8 cellular contexts compared by ENCODE assay signal in the genomic region with DNA sequence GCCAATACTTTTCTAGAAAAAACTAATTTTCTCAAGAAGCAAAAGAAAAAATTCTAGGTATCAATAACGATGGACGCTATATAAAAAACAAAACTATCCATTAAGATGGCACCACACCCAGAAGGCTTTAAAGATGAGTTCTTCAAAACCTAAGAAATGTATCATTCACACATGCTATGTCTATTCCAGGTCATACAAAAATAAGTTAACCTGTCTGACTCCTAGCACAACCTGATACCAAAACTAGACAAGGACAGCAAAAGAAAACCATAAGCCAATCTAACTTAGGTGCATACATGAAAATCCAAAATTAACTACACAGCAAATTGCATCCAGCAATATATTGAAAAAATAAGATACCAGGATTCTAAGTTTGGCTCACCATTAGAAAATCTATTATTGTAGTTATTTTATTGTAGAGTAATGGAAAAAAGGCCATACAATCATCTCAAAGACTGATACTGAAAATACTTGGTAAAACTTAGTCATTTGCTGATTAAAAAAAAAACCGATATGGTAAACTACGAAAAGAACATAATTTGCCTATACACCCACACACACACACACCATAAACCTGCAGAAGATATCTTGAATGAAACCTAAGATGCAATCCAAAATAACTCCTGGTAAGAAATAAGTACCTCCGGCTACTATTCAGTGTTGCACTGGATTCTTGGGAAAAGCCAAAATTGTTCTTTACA. TPM values are rescaled to one million over a fixed set of nuclear protein-coding genes. Genes with fewer than 3 reads are reported as not detected.
DNase-seq lines count a peak whose midpoint lies in the region; ATAC-seq lines count a peak whose summit lies in the region.

No MANE protein-coding gene starts in this region.

- no peaks in the 10 kb centered on the region for H3K9me3 ChIP-seq in iPS-18a (ENCODE audit: control insufficient read depth, low read depth, low read length)
- no peaks in the 10 kb centered on the region for H3K9me3 ChIP-seq in subcutaneous abdominal adipose tissue (ENCODE audit: control insufficient read depth in 5 of 5, low read length in 5 of 5)

- H3K27ac Mint-ChIP-seq in activated naive CD4-positive, alpha-beta T cell treated with anti-CD3 and anti-CD28 coated beads for 36 hours = peak overlapping the region; percentile 44
- peak overlapping the region; percentile 50 to 96 for H3K27ac Mint-ChIP-seq in T-cell

- intact Hi-C loops in activated naive CD4-positive, alpha-beta T cell treated with anti-CD3 and anti-CD28 coated beads for 36 hours (cut with micrococcal nuclease) = loop anchor here (1.0 to 5.0 kb wide), 9 partner anchors 29 to 934 kb away; partner anchors contain the start of gene SLC30A1
- intact Hi-C loops in head of caudate nucleus (cut with DNase I) = loop anchor here (2.0 kb wide), 1 partner anchor 123 kb away; the partner anchor contains the start of gene RCOR3

- CTCF ChIA-PET in activated naive CD4-positive, alpha-beta T cell treated with anti-CD3 and anti-CD28 coated beads for 36 hours (lab: Charles Lee) = interaction anchor here (1.0 kb wide), 1 partner anchor 59 kb away, joined by 3 read pairs; no protein-coding TSS in a partner anchor
- CTCF ChIA-PET in T-cell (lab: Charles Lee) = interaction anchor here in 1 of 2 donors (0.8 kb wide), 1 partner anchor 60 kb away, joined by 3 read pairs; no protein-coding TSS in a partner anchor

- POLR2A ChIA-PET in T-cell (lab: Charles Lee) = no interaction called here

- no peaks in the 10 kb centered on the region for H3K9me3 Mint-ChIP-seq in activated naive CD4-positive, alpha-beta T cell treated with anti-CD3 and anti-CD28 coated beads for 36 hours
- H3K9me3 Mint-ChIP-seq in T-cell = no peaks in the 10 kb centered on the region

- no peaks in the 10 kb centered on the region for H3K36me3 Mint-ChIP-seq in activated naive CD4-positive, alpha-beta T cell treated with anti-CD3 and anti-CD28 coated beads for 36 hours (ENCODE audit: low read depth)
- H3K36me3 Mint-ChIP-seq in T-cell = peaks cover 4% of the 10 kb centered on the region

- H3K27ac ChIP-seq in iPS-18a (ENCODE audit: low read length) = peak overlapping the region; percentile 58
- H3K27ac ChIP-seq in subcutaneous abdominal adipose tissue (ENCODE audit: low read depth, low read length) = no peak overlapping the region

- peaks cover 31% of the 10 kb centered on the region for H3K4me1 ChIP-seq in iPS-18a (ENCODE audit: control insufficient read depth, low read depth, low read length)
- H3K4me1 ChIP-seq in subcutaneous abdominal adipose tissue (ENCODE audit: control insufficient read depth in 5 of 5, insufficient read depth in 5 of 5, low read length in 5 of 5) = peaks cover 0 to 29% (median 15%) of the 10 kb centered on the region in 5 donors

- H3K27me3 Mint-ChIP-seq in activated naive CD4-positive, alpha-beta T cell treated with anti-CD3 and anti-CD28 coated beads for 36 hours (ENCODE audit: low read depth) = no peaks in the 10 kb centered on the region
- no peaks in the 10 kb centered on the region for H3K27me3 Mint-ChIP-seq in T-cell

- H3K4me3 ChIP-seq in iPS-18a (ENCODE audit: low read length) (peak overlapping the region; percentile 91), subcutaneous abdominal adipose tissue (ENCODE audit: low read depth in 1 of 5, low read length in 5 of 5) (peak overlapping the region; percentile 82 to 97 (median 93))

- ATAC-seq in T-cell (replicated peaks in 1 of 4) = no peak

- H3K4me1 Mint-ChIP-seq in activated naive CD4-positive, alpha-beta T cell treated with anti-CD3 and anti-CD28 coated beads for 36 hours (ENCODE audit: low read depth) = peaks cover 52% of the 10 kb centered on the region
- H3K4me1 Mint-ChIP-seq in T-cell = peaks cover 27 to 37% (median 28%) of the 10 kb centered on the region in 3 donors

- no peak for DNase-seq in activated naive CD4-positive, alpha-beta T cell treated with anti-CD3 and anti-CD28 coated beads for 36 hours
- no peak for DNase-seq in activated naive CD4-positive, alpha-beta T cell (lab: John Stamatoyannopoulos, UW)
- DNase-seq in T-cell (no peak), NCI-H748 (lab: John Stamatoyannopoulos, UW; ENCODE audit: unreplicated experiment) (no peak), head of caudate nucleus (no peak)
- no peak for DNase-seq in activated CD8-positive, alpha-beta memory T cell treated with anti-CD3 and anti-CD28 coated beads, Interleukin-2, amount 50 U/mL, for 4 hours

- H3K27me3 ChIP-seq in iPS-18a (ENCODE audit: control insufficient read depth, insufficient read depth, low read length) (no peaks in the 10 kb centered on the region), subcutaneous abdominal adipose tissue (ENCODE audit: control insufficient read depth in 5 of 5, insufficient read depth in 4 of 5, low read length in 5 of 5) (no peaks in the 10 kb centered on the region)

- H3K36me3 ChIP-seq in iPS-18a (ENCODE audit: control insufficient read depth, low read depth, low read length) (no peaks in the 10 kb centered on the region), subcutaneous abdominal adipose tissue (ENCODE audit: control insufficient read depth in 5 of 5, insufficient read depth in 5 of 5, low read length in 5 of 5) (peaks cover 0 to under 1% (median 0%) of the 10 kb centered on the region in 5 donors)

- peak overlapping the region; percentile 89 for H3K4me3 Mint-ChIP-seq in activated naive CD4-positive, alpha-beta T cell treated with anti-CD3 and anti-CD28 coated beads for 36 hours
- H3K4me3 Mint-ChIP-seq in T-cell = peak overlapping the region; percentile 85 to 93 (median 87)

- H3K9ac ChIP-seq in iPS-18a (ENCODE audit: low read length) (peak overlapping the region; percentile 95), subcutaneous abdominal adipose tissue (ENCODE audit: low read length in 5 of 5) (peak overlapping the region in 3 of 5 donors; percentile 57 to 79 (median 63))

RNA-seq across cellular contexts. Expression of gene TRAF5, which starts 55.0 kb away (rescaled TPM):
- 10 to 100 TPM; 16.1 to 18.8 TPM for total RNA-seq in activated naive CD4-positive, alpha-beta T cell treated with anti-CD3 and anti-CD28 coated beads for 36 hours
- 10 to 100 TPM; 49.5 to 64.5 (median 57.2) TPM for total RNA-seq in T-cell
